In genomic region chrX:14028473-14028872, GRCh38 we compare ENCODE assay signal across 8 cellular contexts. TPM values are rescaled to one million over a fixed set of nuclear protein-coding genes. Genes with fewer than 3 reads are reported as not detected.
DNase-seq lines count a peak whose midpoint lies in the region; ATAC-seq and TF ChIP-seq lines count a peak whose summit lies in the region.

No MANE protein-coding gene starts in this region.

- H3K4me1 ChIP-seq in stomach (peaks cover 0 to 40% (median 17%) of the 10 kb centered on the region in 4 donors), prostate gland (replicated peaks) (no peaks in the 10 kb centered on the region)

- DNase-seq in activated CD4-positive, alpha-beta T cell treated with anti-CD3 and anti-CD28 coated beads for 36 hours: no peak
- no peak for DNase-seq in activated CD4-positive, alpha-beta T cell treated with anti-CD3 and anti-CD28 coated beads for 4 hours
- DNase-seq in T-cell (no peak), fibroblast of pulmonary artery (ENCODE audit: low read depth) (no peak), stomach (no peak), NCI-H2107 treated with DMSO at 0.1 percent for 48 hours (lab: John Stamatoyannopoulos, UW; ENCODE audit: unreplicated experiment) (no peak), prostate gland (ENCODE audit: low spot score) (no peak)

- no peaks in the 10 kb centered on the region for H3K36me3 ChIP-seq in stomach
- H3K36me3 ChIP-seq in prostate gland: no peaks in the 10 kb centered on the region

- peaks cover 2% of the 10 kb centered on the region for H3K36me3 Mint-ChIP-seq in activated CD4-positive, alpha-beta T cell treated with anti-CD3 and anti-CD28 coated beads for 36 hours (ENCODE audit: low read depth)
- H3K36me3 Mint-ChIP-seq in T-cell: no peaks in the 10 kb centered on the region

- TF ChIP-seq EP300 in stomach (IDR thresholded peaks at IDR 0.05): no peak

- H3K27me3 ChIP-seq in stomach (peaks cover 0 to 10% (median 0%) of the 10 kb centered on the region in 3 donors), prostate gland (replicated peaks; ENCODE audit: insufficient read depth) (no peaks in the 10 kb centered on the region)

- ATAC-seq in activated CD4-positive, alpha-beta T cell treated with anti-CD3 and anti-CD28 coated beads for 36 hours: peak; percentile 59
- ATAC-seq in T-cell (replicated peaks in 1 of 4) (no peak), GM21737 (IDR thresholded peaks at IDR 0.05; ENCODE audit: unreplicated experiment) (no peak)

- intact Hi-C loops in activated CD4-positive, alpha-beta T cell treated with anti-CD3 and anti-CD28 coated beads for 36 hours (cut with DNase I, micrococcal nuclease): loop anchor here (2.0 to 10.0 kb wide), 8 partner anchors 286 to 1306 kb away; partner anchors contain the start of genes PIGA (in 2 of the 2) and TCEANC (in 1 of the 2)
- intact Hi-C loops in stomach (cut with DNase I; ENCODE audit: low total_unique reads) (no loop called here), prostate gland (cut with DNase I) (loop anchor here (5.0 kb wide), 1 partner anchor 361 kb away; no protein-coding TSS in a partner anchor)

- peak overlapping the region; percentile 87 for H3K4me3 Mint-ChIP-seq in activated CD4-positive, alpha-beta T cell treated with anti-CD3 and anti-CD28 coated beads for 36 hours
- peak overlapping the region; percentile 88 to 96 (median 91) for H3K4me3 Mint-ChIP-seq in T-cell

- peaks cover 40% of the 10 kb centered on the region for H3K4me1 Mint-ChIP-seq in activated CD4-positive, alpha-beta T cell treated with anti-CD3 and anti-CD28 coated beads for 36 hours
- peaks cover 39 to 49% (median 45%) of the 10 kb centered on the region in 3 donors for H3K4me1 Mint-ChIP-seq in T-cell

- 23 to 53% (median 42%) methylated on average over 3 of the region's 3 CpGs for WGBS in stomach, 5 donors
- WGBS in prostate gland: 38% methylated on average over 3 of the region's 3 CpGs

- no peaks in the 10 kb centered on the region for H3K9me3 Mint-ChIP-seq in activated CD4-positive, alpha-beta T cell treated with anti-CD3 and anti-CD28 coated beads for 36 hours (ENCODE audit: low read depth)
- H3K9me3 Mint-ChIP-seq in T-cell: no peaks in the 10 kb centered on the region

- H3K4me3 ChIP-seq in fibroblast of pulmonary artery (replicated peaks; ENCODE audit: low read depth, low read length): peak overlapping the region; percentile 66
- H3K4me3 ChIP-seq in stomach: peak overlapping the region in 2 of 4 donors; percentile 55 to 64
- H3K4me3 ChIP-seq in prostate gland: no peak overlapping the region

- TF ChIP-seq CTCF in fibroblast of pulmonary artery (IDR thresholded peaks at IDR 0.05; ENCODE audit: low read length, missing control alignments) (no peak), stomach (IDR thresholded peaks at IDR 0.05) (no peak), prostate gland (IDR thresholded peaks at IDR 0.05) (no peak)

- CTCF ChIA-PET in activated CD4-positive, alpha-beta T cell treated with anti-CD3 and anti-CD28 coated beads for 36 hours (lab: Charles Lee): interaction anchor here (1.3 to 1.7 kb wide), 2 partner anchors 277 to 340 kb away, joined by 5 read pairs; partner anchors contain the start of gene RAB9A
- CTCF ChIA-PET in T-cell (lab: Charles Lee): interaction anchor here (1.2 to 2.7 kb wide), 4 partner anchors 360 to 541 kb away, joined by 3 to 12 read pairs (median 6); no protein-coding TSS in a partner anchor

- peak overlapping the region; percentile 100 for H3K27ac Mint-ChIP-seq in activated CD4-positive, alpha-beta T cell treated with anti-CD3 and anti-CD28 coated beads for 36 hours
- peak overlapping the region in 1 of 2 donors; percentile 50 for H3K27ac Mint-ChIP-seq in T-cell

- POLR2A ChIA-PET in activated CD4-positive, alpha-beta T cell treated with anti-CD3 and anti-CD28 coated beads for 36 hours (lab: Charles Lee): interaction anchor here (1.2 kb wide), 1 partner anchor 25 kb away, joined by 3 read pairs; no protein-coding TSS in a partner anchor
- POLR2A ChIA-PET in T-cell (lab: Charles Lee): interaction anchor here (0.5 to 1.1 kb wide), 5 partner anchors 272 to 1237 kb away, joined by 3 to 5 read pairs (median 4); partner anchors contain the start of gene PRPS2 (in 1 of the 2)

- H3K27ac ChIP-seq in stomach: peak overlapping the region in 4 of 5 donors; percentile 23 to 93 (median 89)
- no peak overlapping the region for H3K27ac ChIP-seq in prostate gland

- no peaks in the 10 kb centered on the region for H3K9me3 ChIP-seq in stomach
- no peaks in the 10 kb centered on the region for H3K9me3 ChIP-seq in prostate gland

- H3K27me3 Mint-ChIP-seq in activated CD4-positive, alpha-beta T cell treated with anti-CD3 and anti-CD28 coated beads for 36 hours: no peaks in the 10 kb centered on the region
- peaks cover 0 to 1% of the 10 kb centered on the region in 2 donors for H3K27me3 Mint-ChIP-seq in T-cell

- TF ChIP-seq POLR2A in stomach (IDR thresholded peaks at IDR 0.05) (no peak), prostate gland (IDR thresholded peaks at IDR 0.05) (no peak)

RNA-seq across cellular contexts. Expression of gene GEMIN8, which starts 1.2 kb away (rescaled TPM):
- 10 to 100 TPM; 14.9 to 15.6 TPM for total RNA-seq in activated CD4-positive, alpha-beta T cell treated with anti-CD3 and anti-CD28 coated beads for 36 hours
- total RNA-seq in T-cell (10 to 100 TPM; 11.3 to 16.4 (median 15.0) TPM), stomach (10 to 100 TPM in 3 of 5 donors, 1 to 10 TPM in 2; 4.3 to 33.5 (median 10.5) TPM), prostate gland (10 to 100 TPM; 11.4 to 13.4 TPM)
- 10 to 100 TPM; 13.7 to 18.8 (median 17.3) TPM for polyA plus RNA-seq in stomach

Comparison
In these comparisons a context has a peak if more than half of its experiments do, and no peak if none do; other contexts are left out.
1. H3K27ac ChIP-seq: peak in stomach (4 of 5); none in prostate gland (0 of 2).